Comparison of ENCODE assay signal across 22 cellular contexts in the genomic region with DNA sequence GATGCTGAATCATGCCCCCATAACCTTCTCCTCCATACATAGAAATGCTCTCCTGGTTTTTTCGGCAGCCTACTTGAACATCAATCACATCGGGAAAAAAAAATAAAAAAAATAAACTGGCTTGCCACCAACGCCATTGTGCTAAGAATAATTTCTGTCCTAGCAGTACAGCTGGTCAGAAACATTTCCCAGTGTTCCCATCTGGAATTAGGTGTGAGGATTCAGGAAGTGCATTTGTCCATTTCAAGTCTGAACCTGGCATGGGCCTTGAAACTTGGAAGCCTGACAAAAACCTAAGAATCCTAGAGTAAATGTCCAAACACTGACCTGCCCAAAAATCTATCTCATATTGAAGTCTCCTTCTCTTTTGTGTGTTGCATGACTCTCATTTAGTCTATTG. TPM values are rescaled to one million over a fixed set of nuclear protein-coding genes. Genes with fewer than 3 reads are reported as not detected.
"Had no signal": no experiment of that assay in that cellular context is flagged by ENCODE, and none has a peak within 500 bp of the region (broad histone marks: within the 10 kb centered on the region; RNA-seq: fewer than 3 reads in every experiment).

No MANE protein-coding gene starts in this region.

- H3K9me3 ChIP-seq: adrenal gland, suprapubic skin, upper lobe of right lung had no signal

- DNase-seq: activated B cell treated with CpG ODN at 0.5 μM for 24 hours; activated CD4-positive, alpha-beta T cell treated with anti-CD3 and anti-CD28 coated beads, Interleukin-2, amount 10 ng/mL, durations not matched to agents 24 days and 14 days; activated CD8-positive, alpha-beta memory T cell treated with anti-CD3 and anti-CD28 coated beads, Interleukin-2, amount 50 U/mL, for 4 hours; activated CD8-positive, alpha-beta T cell treated with anti-CD3 and anti-CD28 coated beads, Interleukin-2, amount 10 ng/mL, durations not matched to agents 7 days and 5 days; activated effector memory CD4-positive, alpha-beta T cell treated with anti-CD3 and anti-CD28 coated beads, Interleukin-2, amount 50 U/mL, for 16 hours; activated T-cell treated with anti-CD3 and anti-CD28 coated beads, Interleukin-2, amount 50 U/mL, for 48 hours; adrenal gland; central memory CD4-positive, alpha-beta T cell; cortex of kidney; effector CD8-positive, alpha-beta T cell; foreskin melanocyte; mesenchymal stem cell; nucleus accumbens; posterior cingulate gyrus; small intestine; stimulated activated CD4-positive, alpha-beta T cell treated with anti-CD3 and anti-CD28 coated beads, Interleukin-4, amount 100 ng/mL, for 4 hours; stimulated activated CD8-positive, alpha-beta memory T cell treated with anti-CD3 and anti-CD28 coated beads, Interleukin-4, amount 100 ng/mL, for 48 hours; stimulated activated naive CD4-positive, alpha-beta T cell treated with Interleukin-2 at 50 U/mL for 16 hours; T-helper 2 cell; upper lobe of right lung had no signal

- H3K27me3 ChIP-seq: adrenal gland, suprapubic skin, upper lobe of right lung had no signal

- H3K27ac ChIP-seq: adrenal gland, suprapubic skin, upper lobe of right lung had no signal

- H3K4me1 ChIP-seq: adrenal gland, suprapubic skin had no signal

- ATAC-seq: activated CD8-positive, alpha-beta T cell treated with anti-CD3 and anti-CD28 coated beads, Interleukin-2, amount 10 ng/mL, durations not matched to agents 7 days and 5 days; left lobe of liver; upper lobe of right lung had no signal

- H3K4me3 ChIP-seq: adrenal gland, suprapubic skin, upper lobe of right lung had no signal

- H3K36me3 ChIP-seq: adrenal gland, suprapubic skin, upper lobe of right lung had no signal

RNA-seq across cellular contexts. Expression of gene NAV2, which starts 16.6 kb away (rescaled TPM):
- total RNA-seq: activated CD4-positive, alpha-beta T cell treated with anti-CD3 and anti-CD28 coated beads, Interleukin-2, amount 10 ng/mL, durations not matched to agents 24 days and 14 days had no signal
